ENCODE assay signal across 9 cellular contexts in genomic region chr18:23422751-23423418, GRCh38. TPM values are rescaled to one million over a fixed set of nuclear protein-coding genes. Genes with fewer than 3 reads are reported as not detected.
A peak's percentile ranks its signal among the peaks of the same experiment; 100 is the strongest.
DNase-seq lines count a peak whose midpoint lies in the region; ATAC-seq and TF ChIP-seq lines count a peak whose summit lies in the region.
"Had no signal": no experiment of that assay in that cellular context is flagged by ENCODE, and none has a peak within 500 bp of the region (broad histone marks: within the 10 kb centered on the region; RNA-seq: fewer than 3 reads in every experiment).

No MANE protein-coding gene starts in this region.

- no peaks in the 10 kb centered on the region for H3K27me3 ChIP-seq in naive thymus-derived CD4-positive, alpha-beta T cell (ENCODE audit: control insufficient read depth in 2 of 2, insufficient read depth in 2 of 2, low read length in 2 of 2)
- H3K27me3 ChIP-seq: breast epithelium had no signal

- H3K27ac Mint-ChIP-seq in naive thymus-derived CD4-positive, alpha-beta T cell, result peak overlapping the region in 1 of 9 donors; percentile 38

- no peaks in the 10 kb centered on the region for H3K4me1 ChIP-seq in naive thymus-derived CD4-positive, alpha-beta T cell (ENCODE audit: control insufficient read depth in 2 of 2, insufficient read depth in 2 of 2, low read length in 2 of 2)
- H3K4me1 ChIP-seq: breast epithelium had no signal

- ATAC-seq in GM18861 (IDR thresholded peaks at IDR 0.05; ENCODE audit: unreplicated experiment) (peak; percentile 81), HG02885 (IDR thresholded peaks at IDR 0.05; ENCODE audit: poor library complexity, unreplicated experiment) (peak; percentile 90)
- ATAC-seq in naive thymus-derived CD4-positive, alpha-beta T cell, result peak; percentile 93

- H3K9me3 Mint-ChIP-seq in naive thymus-derived CD4-positive, alpha-beta T cell, result peaks cover 0 to 4% (median 0%) of the 10 kb centered on the region in 11 donors

- H3K36me3 ChIP-seq in naive thymus-derived CD4-positive, alpha-beta T cell (ENCODE audit: control insufficient read depth in 2 of 3, insufficient read depth in 3 of 3, low read length in 3 of 3), result no peaks in the 10 kb centered on the region
- H3K36me3 ChIP-seq: breast epithelium had no signal

- CTCF ChIA-PET in naive thymus-derived CD4-positive, alpha-beta T cell (lab: Charles Lee), result no interaction called here

- peaks cover 0 to 4% (median 0%) of the 10 kb centered on the region in 5 donors for H3K36me3 Mint-ChIP-seq in naive thymus-derived CD4-positive, alpha-beta T cell

- no peaks in the 10 kb centered on the region for H3K9me3 ChIP-seq in naive thymus-derived CD4-positive, alpha-beta T cell (ENCODE audit: control insufficient read depth in 2 of 3, low read length in 3 of 3)
- H3K9me3 ChIP-seq: breast epithelium had no signal

- DNase-seq in AG20443 (ENCODE audit: low spot score), result peak; percentile 81
- DNase-seq in NCI-H2196 (lab: John Stamatoyannopoulos, UW; ENCODE audit: unreplicated experiment), result peak; percentile 68
- DNase-seq in cardiac fibroblast (ENCODE audit: low read depth in 2 of 2), result peak; percentile 38 to 66
- DNase-seq in naive thymus-derived CD4-positive, alpha-beta T cell, result no peak
- no peak for DNase-seq in NCI-H345 treated with DMSO at 0.1 percent for 48 hours (lab: John Stamatoyannopoulos, UW; ENCODE audit: unreplicated experiment)
- DNase-seq in dedifferentiated amniotic fluid mesenchymal stem cell (ENCODE audit: extremely low spot score), result no peak

- TF ChIP-seq CTCF in cardiac fibroblast (IDR thresholded peaks at IDR 0.05; ENCODE audit: low read depth, low read length), result no peak

- POLR2A ChIA-PET in naive thymus-derived CD4-positive, alpha-beta T cell (lab: Charles Lee), result interaction anchor here (0.6 kb wide), 1 partner anchor 397 kb away, joined by 3 read pairs; no protein-coding TSS in a partner anchor

- H3K27ac ChIP-seq in naive thymus-derived CD4-positive, alpha-beta T cell (ENCODE audit: low read depth, low read length), result no peak overlapping the region
- H3K27ac ChIP-seq: breast epithelium had no signal

- no peak overlapping the region for H3K4me3 ChIP-seq in cardiac fibroblast (replicated peaks in 1 of 2; ENCODE audit: low read depth in 2 of 2, low read length in 2 of 2)
- no peak overlapping the region for H3K4me3 ChIP-seq in naive thymus-derived CD4-positive, alpha-beta T cell (ENCODE audit: low read length)
- H3K4me3 ChIP-seq: breast epithelium had no signal

- intact Hi-C loops in naive thymus-derived CD4-positive, alpha-beta T cell (cut with micrococcal nuclease), result no loop called here

- no peaks in the 10 kb centered on the region for H3K27me3 Mint-ChIP-seq in naive thymus-derived CD4-positive, alpha-beta T cell

- peak overlapping the region in 1 of 10 donors; percentile 18 for H3K4me3 Mint-ChIP-seq in naive thymus-derived CD4-positive, alpha-beta T cell

- peaks cover 0 to 15% (median 0%) of the 10 kb centered on the region in 7 donors for H3K4me1 Mint-ChIP-seq in naive thymus-derived CD4-positive, alpha-beta T cell

RNA-seq across cellular contexts. Expression of gene RIOK3, which starts 30.2 kb away (rescaled TPM):
- 100 to 1,000 TPM in 2 of 5 experiments, 10 to 100 TPM in 3; 74.0 to 153 (median 78.2) TPM for total RNA-seq in naive thymus-derived CD4-positive, alpha-beta T cell
- polyA plus RNA-seq in naive thymus-derived CD4-positive, alpha-beta T cell, result 10 to 100 TPM; 31.3 to 34.3 TPM

Comparison
In these comparisons a context has a peak if more than half of its experiments do, and no peak if none do; other contexts are left out.
1. DNase-seq: peak in AG20443 (single experiment), NCI-H2196 (single experiment) and cardiac fibroblast (2 of 2); none in naive thymus-derived CD4-positive, alpha-beta T cell (0 of 9), NCI-H345 treated with DMSO at 0.1 percent for 48 hours (single experiment) and dedifferentiated amniotic fluid mesenchymal stem cell (single experiment).
2. Peak in every context shown above with its lines, with median percentiles within 50 percentile points of each other: ATAC-seq.